In the genomic region with DNA sequence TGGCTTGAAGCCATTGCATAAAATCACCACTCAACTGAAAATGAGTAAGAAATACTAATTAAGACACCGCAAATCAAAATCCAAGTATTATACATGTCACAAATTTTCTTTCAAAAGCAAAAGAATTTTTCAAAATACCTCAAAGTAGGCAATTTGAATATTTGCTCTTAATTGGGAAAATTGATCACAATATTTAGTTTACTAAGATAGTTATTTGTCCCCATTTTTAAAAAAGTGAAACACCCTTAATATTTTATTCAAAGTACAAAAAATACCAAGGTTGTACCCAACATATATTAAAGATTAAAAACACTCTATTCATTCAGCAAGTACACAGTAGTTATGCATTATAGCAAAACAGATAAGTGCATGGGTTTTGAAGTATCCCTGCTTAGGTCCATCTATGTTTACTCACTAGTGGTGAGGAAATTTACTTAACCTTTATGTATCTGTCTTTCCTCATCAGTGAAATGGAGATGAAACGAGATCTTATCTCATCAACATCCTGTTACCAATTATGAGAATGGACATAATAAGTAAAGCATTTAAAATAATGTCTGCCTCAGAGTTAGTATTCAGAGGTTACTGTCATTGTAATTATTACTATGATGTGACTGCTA, we compare ENCODE assay signal across 16 cellular contexts. TPM values are rescaled to one million over a fixed set of nuclear protein-coding genes. Genes with fewer than 3 reads are reported as not detected.
DNase-seq lines count a peak whose midpoint lies in the region; ATAC-seq and TF ChIP-seq lines count a peak whose summit lies in the region.
"Had no signal": no experiment of that assay in that cellular context is flagged by ENCODE, and none has a peak within 500 bp of the region (broad histone marks: within the 10 kb centered on the region; RNA-seq: fewer than 3 reads in every experiment).

No MANE protein-coding gene starts in this region.

- H3K27ac Mint-ChIP-seq in stimulated activated naive CD8-positive, alpha-beta T cell treated with anti-CD3 and anti-CD28 coated beads, Interleukin-15, amount 100 ng/mL, for 72 hours: no peak overlapping the region
- no peak overlapping the region for H3K27ac Mint-ChIP-seq in stimulated activated effector memory CD8-positive, alpha-beta T cell treated with anti-CD3 and anti-CD28 coated beads, Interleukin-12 subunit alpha, Interleukin-12 subunit beta, amount 100 ng/mL, for 72 hours
- H3K27ac Mint-ChIP-seq in stimulated activated memory B cell treated with anti-CD40 and anti-IgM and Interleukin-4, amounts not matched to agents 10 μg/mL and 1 μg/mL and 100 μg/mL, for 72 hours: no peak overlapping the region

- H3K4me1 Mint-ChIP-seq in stimulated activated naive CD8-positive, alpha-beta T cell treated with anti-CD3 and anti-CD28 coated beads, Interleukin-15, amount 100 ng/mL, for 72 hours: peaks cover 18% of the 10 kb centered on the region
- H3K4me1 Mint-ChIP-seq in stimulated activated effector memory CD8-positive, alpha-beta T cell treated with anti-CD3 and anti-CD28 coated beads, Interleukin-12 subunit alpha, Interleukin-12 subunit beta, amount 100 ng/mL, for 72 hours: peaks cover 33% of the 10 kb centered on the region
- peaks cover 11% of the 10 kb centered on the region for H3K4me1 Mint-ChIP-seq in stimulated activated memory B cell treated with anti-CD40 and anti-IgM and Interleukin-4, amounts not matched to agents 10 μg/mL and 1 μg/mL and 100 μg/mL, for 72 hours

- no peak overlapping the region for H3K4me3 Mint-ChIP-seq in stimulated activated naive CD8-positive, alpha-beta T cell treated with anti-CD3 and anti-CD28 coated beads, Interleukin-15, amount 100 ng/mL, for 72 hours
- H3K4me3 Mint-ChIP-seq in stimulated activated effector memory CD8-positive, alpha-beta T cell treated with anti-CD3 and anti-CD28 coated beads, Interleukin-12 subunit alpha, Interleukin-12 subunit beta, amount 100 ng/mL, for 72 hours: no peak overlapping the region
- H3K4me3 Mint-ChIP-seq in stimulated activated memory B cell treated with anti-CD40 and anti-IgM and Interleukin-4, amounts not matched to agents 10 μg/mL and 1 μg/mL and 100 μg/mL, for 72 hours: no peak overlapping the region
- H3K4me3 Mint-ChIP-seq: activated naive CD8-positive, alpha-beta T cell treated with anti-CD3 and anti-CD28 coated beads for 36 hours; natural killer cell had no signal

- ATAC-seq in stimulated activated naive CD8-positive, alpha-beta T cell treated with anti-CD3 and anti-CD28 coated beads, Interleukin-15, amount 100 ng/mL, for 72 hours: peak; percentile 45
- no peak for ATAC-seq in stimulated activated naive CD8-positive, alpha-beta T cell treated with anti-CD3 and anti-CD28 coated beads, Interleukin-15, Interleukin-2, amounts not matched to agents 100 U/mL and 50 U/mL, for 24 hours
- peak; percentile 77 for ATAC-seq in stimulated activated effector memory CD8-positive, alpha-beta T cell treated with anti-CD3 and anti-CD28 coated beads, Interleukin-12 subunit alpha, Interleukin-12 subunit beta, amount 100 ng/mL, for 72 hours
- no peak for ATAC-seq in stimulated activated memory B cell treated with anti-CD40 and anti-IgM and Interleukin-4, amounts not matched to agents 10 μg/mL and 1 μg/mL and 100 μg/mL, for 72 hours
- ATAC-seq: left lung, natural killer cell had no signal

- peak overlapping the region; percentile 88 for H3K27ac ChIP-seq in VCaP
- H3K27ac ChIP-seq: vagina had no signal

- H3K36me3 Mint-ChIP-seq in stimulated activated effector memory CD8-positive, alpha-beta T cell treated with anti-CD3 and anti-CD28 coated beads, Interleukin-12 subunit alpha, Interleukin-12 subunit beta, amount 100 ng/mL, for 72 hours: peaks cover 40% of the 10 kb centered on the region
- peaks cover 34% of the 10 kb centered on the region for H3K36me3 Mint-ChIP-seq in stimulated activated memory B cell treated with anti-CD40 and anti-IgM and Interleukin-4, amounts not matched to agents 10 μg/mL and 1 μg/mL and 100 μg/mL, for 72 hours
- H3K36me3 Mint-ChIP-seq: natural killer cell had no signal

- peaks cover 0 to 2% of the 10 kb centered on the region in 2 donors for H3K9me3 Mint-ChIP-seq in stimulated activated naive CD8-positive, alpha-beta T cell treated with anti-CD3 and anti-CD28 coated beads, Interleukin-15, amount 100 ng/mL, for 72 hours
- no peaks in the 10 kb centered on the region for H3K9me3 Mint-ChIP-seq in stimulated activated effector memory CD8-positive, alpha-beta T cell treated with anti-CD3 and anti-CD28 coated beads, Interleukin-12 subunit alpha, Interleukin-12 subunit beta, amount 100 ng/mL, for 72 hours
- H3K9me3 Mint-ChIP-seq in stimulated activated memory B cell treated with anti-CD40 and anti-IgM and Interleukin-4, amounts not matched to agents 10 μg/mL and 1 μg/mL and 100 μg/mL, for 72 hours: no peaks in the 10 kb centered on the region
- H3K9me3 Mint-ChIP-seq: activated naive CD8-positive, alpha-beta T cell treated with anti-CD3 and anti-CD28 coated beads for 36 hours had no signal

- no peak for TF ChIP-seq CTCF in VCaP (conservative IDR thresholded peaks at IDR 0.05)

- in situ Hi-C loops in ACHN (cut with HindIII; ENCODE audit: low pct_ligation_motif_present, low pct_unique_long_range_greater_than_20kb, low sequenced_read_pairs): no loop called here

- H3K27me3 Mint-ChIP-seq in stimulated activated naive CD8-positive, alpha-beta T cell treated with anti-CD3 and anti-CD28 coated beads, Interleukin-15, amount 100 ng/mL, for 72 hours: no peaks in the 10 kb centered on the region
- H3K27me3 Mint-ChIP-seq in stimulated activated memory B cell treated with anti-CD40 and anti-IgM and Interleukin-4, amounts not matched to agents 10 μg/mL and 1 μg/mL and 100 μg/mL, for 72 hours: no peaks in the 10 kb centered on the region
- H3K27me3 Mint-ChIP-seq: activated naive CD8-positive, alpha-beta T cell treated with anti-CD3 and anti-CD28 coated beads for 36 hours had no signal

- no peak for DNase-seq in stimulated activated naive CD8-positive, alpha-beta T cell treated with anti-CD3 and anti-CD28 coated beads, Interleukin-15, amount 100 ng/mL, for 72 hours
- no peak for DNase-seq in stimulated activated naive CD8-positive, alpha-beta T cell treated with anti-CD3 and anti-CD28 coated beads, Interleukin-15, Interleukin-2, amounts not matched to agents 100 U/mL and 50 U/mL, for 24 hours
- DNase-seq in M059J (ENCODE audit: low read depth) (peak; percentile 51), NCI-H446 treated with DMSO at 0.1 percent for 48 hours (lab: John Stamatoyannopoulos, UW) (no peak), ACHN (no peak)
- no peak for DNase-seq in stimulated activated effector memory CD8-positive, alpha-beta T cell treated with anti-CD3 and anti-CD28 coated beads, Interleukin-12 subunit alpha, Interleukin-12 subunit beta, amount 100 ng/mL, for 72 hours (ENCODE audit: low spot score in 2 of 2)
- DNase-seq: activated naive CD8-positive, alpha-beta T cell treated with anti-CD3 and anti-CD28 coated beads for 36 hours; BE2C; central memory CD4-positive, alpha-beta T cell; left lung; natural killer cell; stimulated activated CD4-positive, alpha-beta T cell treated with anti-CD3 and anti-CD28 coated beads, Interleukin-4, amount 100 ng/mL, for 24 hours; stimulated activated naive CD4-positive, alpha-beta T cell had no signal

RNA-seq across cellular contexts. Expression of a gene that starts 35.1 kb away (rescaled TPM):
- 16.9 and 19.5 TPM in 2 replicates for total RNA-seq in M059J (2014; rRNA removed; shearing (Covaris generic))

Comparison
In these comparisons a context has a peak if more than half of its experiments do, and no peak if none do; other contexts are left out.
1. ATAC-seq: peak in stimulated activated naive CD8-positive, alpha-beta T cell treated with anti-CD3 and anti-CD28 coated beads, Interleukin-15, amount 100 ng/mL, for 72 hours (single experiment) and stimulated activated effector memory CD8-positive, alpha-beta T cell treated with anti-CD3 and anti-CD28 coated beads, Interleukin-12 subunit alpha, Interleukin-12 subunit beta, amount 100 ng/mL, for 72 hours (single experiment); none in stimulated activated naive CD8-positive, alpha-beta T cell treated with anti-CD3 and anti-CD28 coated beads, Interleukin-15, Interleukin-2, amounts not matched to agents 100 U/mL and 50 U/mL, for 24 hours (single experiment) and stimulated activated memory B cell treated with anti-CD40 and anti-IgM and Interleukin-4, amounts not matched to agents 10 μg/mL and 1 μg/mL and 100 μg/mL, for 72 hours (single experiment).